17 cellular contexts compared by ENCODE assay signal in genomic region chr19:40013991-40014390, GRCh38. TPM values are rescaled to one million over a fixed set of nuclear protein-coding genes. Genes with fewer than 3 reads are reported as not detected.
A peak's percentile ranks its signal among the peaks of the same experiment; 100 is the strongest.
DNase-seq lines count a peak whose midpoint lies in the region; ATAC-seq, FAIRE-seq and TF ChIP-seq lines count a peak whose summit lies in the region.
"Had no signal": no experiment of that assay in that cellular context is flagged by ENCODE, and none has a peak within 500 bp of the region (broad histone marks: within the 10 kb centered on the region; RNA-seq: fewer than 3 reads in every experiment).

No MANE protein-coding gene starts in this region.

- no peak for TF ChIP-seq EP300 in K562 (IDR thresholded peaks at IDR 0.05; ENCODE audit: low read length)

- H3K79me2 ChIP-seq in K562 (ENCODE audit: control insufficient read depth, insufficient read depth, low read length): no peaks in the 10 kb centered on the region

- H3K4me2 ChIP-seq in K562 (ENCODE audit: insufficient read depth, low read length): no peak overlapping the region
- H3K4me2 ChIP-seq: BLaER1 treated with 17β-estradiol and CSF1 and Interleukin-3, amounts not matched to agents 10 nM and 100 nM had no signal

- BruUV-seq in K562 (replicated peaks; lab: Mats Ljungman, UMichigan): no TSS peak

- H3K27me3 ChIP-seq in liver (ENCODE audit: control insufficient read depth in 4 of 4, insufficient read depth in 4 of 4, low read length in 3 of 4): no peaks in the 10 kb centered on the region
- H3K27me3 ChIP-seq in right lobe of liver: no peaks in the 10 kb centered on the region
- no peaks in the 10 kb centered on the region for H3K27me3 ChIP-seq in K562 (ENCODE audit: control insufficient read depth in 2 of 2, insufficient read depth in 2 of 2, low read length in 2 of 2)
- no peaks in the 10 kb centered on the region for H3K27me3 ChIP-seq in effector memory CD4-positive, alpha-beta T cell (replicated peaks; ENCODE audit: control insufficient read depth, insufficient read depth, low read length, poor library complexity, severe bottlenecking)
- H3K27me3 ChIP-seq: BLaER1 treated with 17β-estradiol and CSF1 and Interleukin-3, amounts not matched to agents 10 nM and 100 nM had no signal

- peaks cover 6% of the 10 kb centered on the region for H3K9me3 Mint-ChIP-seq in endothelial cell (ENCODE audit: unreplicated experiment)
- H3K9me3 Mint-ChIP-seq in activated CD4-positive, alpha-beta T cell treated with anti-CD3 and anti-CD28 coated beads, Interleukin-2, amount 10 ng/mL, durations not matched to agents 7 days and 5 days: peaks cover 64% of the 10 kb centered on the region
- peaks cover 75% of the 10 kb centered on the region for H3K9me3 Mint-ChIP-seq in activated T-helper 2 cell treated with anti-CD3 and anti-CD28 coated beads, Interferon-gamma antibody, Interleukin-2, Interleukin-4, amounts not matched to agents 10 μg/mL and 5 μg/mL and 100 μg/mL, durations not matched to agents 14 hours and 24 hours and 36 hours

- no peak overlapping the region for H3K27ac Mint-ChIP-seq in endothelial cell (ENCODE audit: unreplicated experiment)
- H3K27ac Mint-ChIP-seq in activated CD4-positive, alpha-beta T cell treated with anti-CD3 and anti-CD28 coated beads, Interleukin-2, amount 10 ng/mL, durations not matched to agents 7 days and 5 days: no peak overlapping the region
- no peak overlapping the region for H3K27ac Mint-ChIP-seq in activated T-helper 2 cell treated with anti-CD3 and anti-CD28 coated beads, Interferon-gamma antibody, Interleukin-2, Interleukin-4, amounts not matched to agents 10 μg/mL and 5 μg/mL and 100 μg/mL, durations not matched to agents 14 hours and 24 hours and 36 hours
- H3K27ac Mint-ChIP-seq: CD8-positive, alpha-beta T cell; HFFc6 had no signal

- TF ChIP-seq POLR2A in right lobe of liver (IDR thresholded peaks at IDR 0.05) (no peak), K562 (conservative IDR thresholded peaks at IDR 0.05) (no peak)

- TF ChIP-seq RAD21 in liver (IDR thresholded peaks at IDR 0.05) (no peak), K562 (CRISPR knock-in tag; conservative IDR thresholded peaks at IDR 0.05 in 1 of 2, IDR thresholded peaks at IDR 0.05 in 1 of 2) (no peak)

- no peaks in the 10 kb centered on the region for H4K20me1 ChIP-seq in K562 (replicated peaks; ENCODE audit: control insufficient read depth, insufficient read depth, low read length)
- H4K20me1 ChIP-seq: BLaER1 treated with 17β-estradiol and CSF1 and Interleukin-3, amounts not matched to agents 10 nM and 100 nM had no signal

- H3K4me3 ChIP-seq in liver (ENCODE audit: low read depth in 1 of 3, low read length in 3 of 3) (peak overlapping the region in 2 of 3 donors; percentile 48 to 55), right lobe of liver (no peak overlapping the region), K562 (no peak overlapping the region)
- H3K4me3 ChIP-seq in effector memory CD4-positive, alpha-beta T cell (ENCODE audit: insufficient read depth, low read depth, low read length, poor library complexity, severe bottlenecking): no peak overlapping the region
- H3K4me3 ChIP-seq: HAP-1 had no signal

- H3K9me3 ChIP-seq in liver (ENCODE audit: control insufficient read depth in 4 of 4, low read length in 3 of 4): peaks cover 27 to 74% (median 54%) of the 10 kb centered on the region in 4 donors
- H3K9me3 ChIP-seq in right lobe of liver: peaks cover 0 to 67% (median 23%) of the 10 kb centered on the region in 4 donors
- H3K9me3 ChIP-seq in K562 (replicated peaks; ENCODE audit: control insufficient read depth, insufficient read depth, low read depth, low read length): peaks cover 26% of the 10 kb centered on the region
- H3K9me3 ChIP-seq in effector memory CD4-positive, alpha-beta T cell (ENCODE audit: control insufficient read depth, low read length): peaks cover 20% of the 10 kb centered on the region

- intact Hi-C loops in right lobe of liver (cut with DNase I): no loop called here
- intact Hi-C loops in K562 (cut with micrococcal nuclease): no loop called here
- intact Hi-C loops in activated T-helper 2 cell treated with anti-CD3 and anti-CD28 coated beads, Interferon-gamma antibody, Interleukin-2, Interleukin-4, amounts not matched to agents 10 μg/mL and 5 μg/mL and 100 μg/mL, durations not matched to agents 14 hours and 24 hours and 36 hours (cut with micrococcal nuclease): no loop called here

- H3K36me3 ChIP-seq in liver (ENCODE audit: control insufficient read depth in 4 of 4, insufficient read depth in 3 of 4, low read depth in 1 of 4, low read length in 3 of 4) (peaks cover 1 to 48% (median 40%) of the 10 kb centered on the region in 4 donors), right lobe of liver (peaks cover 0 to 31% (median 8%) of the 10 kb centered on the region in 4 donors), K562 (ENCODE audit: control insufficient read depth, insufficient read depth, low read length) (peaks cover 12% of the 10 kb centered on the region)
- H3K36me3 ChIP-seq in effector memory CD4-positive, alpha-beta T cell (ENCODE audit: control insufficient read depth, insufficient read depth, low read length): peaks cover 6% of the 10 kb centered on the region

- no peaks in the 10 kb centered on the region for H3K4me1 Mint-ChIP-seq in endothelial cell (ENCODE audit: unreplicated experiment)
- H3K4me1 Mint-ChIP-seq in activated CD4-positive, alpha-beta T cell treated with anti-CD3 and anti-CD28 coated beads, Interleukin-2, amount 10 ng/mL, durations not matched to agents 7 days and 5 days: no peaks in the 10 kb centered on the region
- H3K4me1 Mint-ChIP-seq in activated T-helper 2 cell treated with anti-CD3 and anti-CD28 coated beads, Interferon-gamma antibody, Interleukin-2, Interleukin-4, amounts not matched to agents 10 μg/mL and 5 μg/mL and 100 μg/mL, durations not matched to agents 14 hours and 24 hours and 36 hours (ENCODE audit: low read depth): no peaks in the 10 kb centered on the region

- FAIRE-seq in K562 (lab: Jason Lieb, UNC): no peak

- H3K4me1 ChIP-seq in liver (ENCODE audit: control insufficient read depth in 4 of 4, insufficient read depth in 4 of 4, low read length in 3 of 4): no peaks in the 10 kb centered on the region
- H3K4me1 ChIP-seq in right lobe of liver: peaks cover 0 to 3% (median 0%) of the 10 kb centered on the region in 4 donors
- no peaks in the 10 kb centered on the region for H3K4me1 ChIP-seq in K562 (replicated peaks in 1 of 2; ENCODE audit: control insufficient read depth in 2 of 2, insufficient read depth in 2 of 2, low read length in 2 of 2)
- H3K4me1 ChIP-seq in effector memory CD4-positive, alpha-beta T cell (ENCODE audit: control insufficient read depth, insufficient read depth, low read length, poor library complexity, severe bottlenecking): no peaks in the 10 kb centered on the region
- H3K4me1 ChIP-seq: BLaER1 treated with 17β-estradiol and CSF1 and Interleukin-3, amounts not matched to agents 10 nM and 100 nM; HAP-1 had no signal

- H3K27ac ChIP-seq in liver (ENCODE audit: low read depth in 1 of 2, low read length in 2 of 2) (no peak overlapping the region), right lobe of liver (no peak overlapping the region), K562 (ENCODE audit: extremely low read depth, low read depth, low read length) (no peak overlapping the region)
- H3K27ac ChIP-seq in effector memory CD4-positive, alpha-beta T cell (ENCODE audit: insufficient read depth, low read length, poor library complexity, severe bottlenecking): no peak overlapping the region
- H3K27ac ChIP-seq: 22Rv1; BLaER1 treated with 17β-estradiol and CSF1 and Interleukin-3, amounts not matched to agents 10 nM and 100 nM; HL-60 had no signal

- H3K27me3 Mint-ChIP-seq in endothelial cell (ENCODE audit: unreplicated experiment): no peaks in the 10 kb centered on the region
- no peaks in the 10 kb centered on the region for H3K27me3 Mint-ChIP-seq in activated CD4-positive, alpha-beta T cell treated with anti-CD3 and anti-CD28 coated beads, Interleukin-2, amount 10 ng/mL, durations not matched to agents 7 days and 5 days
- no peaks in the 10 kb centered on the region for H3K27me3 Mint-ChIP-seq in activated T-helper 2 cell treated with anti-CD3 and anti-CD28 coated beads, Interferon-gamma antibody, Interleukin-2, Interleukin-4, amounts not matched to agents 10 μg/mL and 5 μg/mL and 100 μg/mL, durations not matched to agents 14 hours and 24 hours and 36 hours (ENCODE audit: low read depth)

- peak overlapping the region; percentile 35 for H3K4me3 Mint-ChIP-seq in endothelial cell (ENCODE audit: unreplicated experiment)
- no peak overlapping the region for H3K4me3 Mint-ChIP-seq in activated CD4-positive, alpha-beta T cell treated with anti-CD3 and anti-CD28 coated beads, Interleukin-2, amount 10 ng/mL, durations not matched to agents 7 days and 5 days
- no peak overlapping the region for H3K4me3 Mint-ChIP-seq in activated T-helper 2 cell treated with anti-CD3 and anti-CD28 coated beads, Interferon-gamma antibody, Interleukin-2, Interleukin-4, amounts not matched to agents 10 μg/mL and 5 μg/mL and 100 μg/mL, durations not matched to agents 14 hours and 24 hours and 36 hours (ENCODE audit: low read depth)
- H3K4me3 Mint-ChIP-seq: CD8-positive, alpha-beta T cell; HFFc6 had no signal

- peaks cover 55% of the 10 kb centered on the region for H3K36me3 Mint-ChIP-seq in endothelial cell (ENCODE audit: low read depth, unreplicated experiment)
- peaks cover 69% of the 10 kb centered on the region for H3K36me3 Mint-ChIP-seq in activated CD4-positive, alpha-beta T cell treated with anti-CD3 and anti-CD28 coated beads, Interleukin-2, amount 10 ng/mL, durations not matched to agents 7 days and 5 days (ENCODE audit: low read depth)
- peaks cover 70% of the 10 kb centered on the region for H3K36me3 Mint-ChIP-seq in activated T-helper 2 cell treated with anti-CD3 and anti-CD28 coated beads, Interferon-gamma antibody, Interleukin-2, Interleukin-4, amounts not matched to agents 10 μg/mL and 5 μg/mL and 100 μg/mL, durations not matched to agents 14 hours and 24 hours and 36 hours (ENCODE audit: low read depth)

- in situ Hi-C loops in K562 (cut with MboI): no loop called here

- ATAC-seq in right lobe of liver (no peak), K562 (no peak)
- ATAC-seq: CD8-positive, alpha-beta T cell had no signal

- H2AFZ ChIP-seq in K562 (ENCODE audit: low read depth, low read length): no peak overlapping the region

- TF ChIP-seq CTCF in liver (IDR thresholded peaks at IDR 0.05; ENCODE audit: low read depth, low read length, missing input control): no peak
- TF ChIP-seq CTCF in right lobe of liver (IDR thresholded peaks at IDR 0.05): no peak
- no peak for TF ChIP-seq CTCF in K562 (IDR thresholded peaks at IDR 0.05 in 2 of 3, conservative IDR thresholded peaks at IDR 0.05 in 1 of 3; ENCODE audit: insufficient read depth in 2 of 3, low read depth in 1 of 3, low read length in 3 of 3)
- no peak for TF ChIP-seq CTCF in endothelial cell (IDR thresholded peaks at IDR 0.05; ENCODE audit: unreplicated experiment)

- H3K9ac ChIP-seq in liver (ENCODE audit: low read depth in 1 of 2, low read length in 2 of 2): no peak overlapping the region
- no peak overlapping the region for H3K9ac ChIP-seq in K562 (ENCODE audit: insufficient read depth in 1 of 2, low read depth in 2 of 2, low read length in 2 of 2)
- H3K9ac ChIP-seq: BLaER1 treated with 17β-estradiol and CSF1 and Interleukin-3, amounts not matched to agents 10 nM and 100 nM had no signal

- 97% methylated on average over 4 of the region's 4 CpGs for WGBS in liver
- WGBS in right lobe of liver (ENCODE audit: insufficient coverage, low coverage, low lambda C conversion rate, missing lambda C conversion rate): 100% methylated on average over 4 of the region's 4 CpGs
- WGBS in K562 (ENCODE audit: insufficient coverage, low coverage, missing lambda C conversion rate): 50% methylated on average over 4 of the region's 4 CpGs

- DNase-seq in right lobe of liver (no peak), K562 (ENCODE audit: extremely low read depth in 1 of 4, low spot score in 3 of 4) (no peak), endothelial cell (ENCODE audit: low spot score) (no peak), NAMALWA (ENCODE audit: low spot score) (no peak)
- DNase-seq in activated CD4-positive, alpha-beta T cell treated with anti-CD3 and anti-CD28 coated beads, Interleukin-2, amount 10 ng/mL, durations not matched to agents 7 days and 5 days: no peak
- DNase-seq in activated T-helper 2 cell treated with anti-CD3 and anti-CD28 coated beads, Interferon-gamma antibody, Interleukin-2, Interleukin-4, amounts not matched to agents 10 μg/mL and 5 μg/mL and 100 μg/mL, durations not matched to agents 14 hours and 24 hours and 36 hours (ENCODE audit: low spot score): no peak
- no peak for DNase-seq in effector memory CD4-positive, alpha-beta T cell
- DNase-seq: Calu3; CD8-positive, alpha-beta T cell; DMS79 treated with DMSO at 0.1 percent for 48 hours; GF-D8; HFFc6 had no signal

- H3K9me1 ChIP-seq in K562 (ENCODE audit: control insufficient read depth, insufficient read depth, low read length): no peaks in the 10 kb centered on the region

- CTCF ChIA-PET in K562 (lab: Yijun Ruan, JAX; ENCODE audit: low intra/inter-chr PET ratio): no interaction called here
- CTCF ChIA-PET in activated CD4-positive, alpha-beta T cell treated with anti-CD3 and anti-CD28 coated beads, Interleukin-2, amount 10 ng/mL, durations not matched to agents 7 days and 5 days (lab: Charles Lee): no interaction called here

- POLR2A ChIA-PET in K562 (lab: Yijun Ruan, JAX): no interaction called here
- POLR2A ChIA-PET in activated CD4-positive, alpha-beta T cell treated with anti-CD3 and anti-CD28 coated beads, Interleukin-2, amount 10 ng/mL, durations not matched to agents 7 days and 5 days (lab: Charles Lee): no interaction called here

RNA-seq across cellular contexts. Expression of gene ZNF546, which starts 17.1 kb away (rescaled TPM):
- total RNA-seq in liver (1 to 10 TPM; 2.3 to 4.9 TPM), right lobe of liver (1 to 10 TPM; 1.5 to 5.4 (median 3.5) TPM), K562 (2014; rRNA removed) (1.1 and 2.2 TPM in 2 replicates), K562 (2014; rRNA removed; fragmentation: Illumina TruSeq; extraction: Trizol) (5.1 and 5.3 TPM in 2 replicates), K562 (2015; rRNA removed; fragmentation: Illumina TruSeq; extraction: Trizol) (3.0 and 4.3 TPM in 2 replicates), K562 (2021) (3.5 and 3.6 TPM in 2 replicates), endothelial cell (ENCODE audit: unreplicated experiment) (4.0 TPM)
- polyA plus RNA-seq in liver (1 to 10 TPM; 1.1 to 2.0 TPM), K562 (2011; rRNA removed) (2.7 and 3.0 TPM in 2 replicates), K562 (2014; fragmentation: Illumina TruSeq; extraction: Trizol) (1.4 and 2.2 TPM in 2 replicates), K562 (2014; fragmentation: Nextera tagmentation; extraction: Ambion mirVana) (1 to 10 TPM; 1.7 to 2.2 TPM), K562 (2014; rRNA removed) (0.73 and 2.4 TPM in 2 replicates)
- 9.2 and 22.4 TPM in 2 replicates for total RNA-seq in K562 (2011; cell fraction: chromatin; rRNA removed; ENCODE audit: low replicate concordance)
- 2.3 and 9.7 TPM in 2 replicates for total RNA-seq in K562 (2011; cell fraction: nucleolus; rRNA removed)
- total RNA-seq in K562 (2011; cell fraction: nucleoplasm; rRNA removed): 8.6 and 9.7 TPM in 2 replicates
- 0.74 and 0.91 TPM in 2 replicates for polyA plus RNA-seq in K562 (2011; cell fraction: cytosol; rRNA removed)
- polyA plus RNA-seq in K562 (2011; cell fraction: nucleus; rRNA removed): 2.4 and 2.9 TPM in 2 replicates
- polyA plus RNA-seq in K562 (2012): 1.4 and 1.6 TPM in 2 replicates
- 8.3 and 15.2 TPM in 2 replicates for polyA minus RNA-seq in K562 (2011; rRNA and poly(A)+ RNA removed)
- polyA minus RNA-seq in K562 (2011; cell fraction: cytosol; rRNA and poly(A)+ RNA removed): 3.0 and 3.1 TPM in 2 replicates
- polyA minus RNA-seq in K562 (2011; cell fraction: nucleus; rRNA and poly(A)+ RNA removed): 5.8 and 11.4 TPM in 2 replicates
- total RNA-seq in activated CD4-positive, alpha-beta T cell treated with anti-CD3 and anti-CD28 coated beads, Interleukin-2, amount 10 ng/mL, durations not matched to agents 7 days and 5 days: 1 to 10 TPM; 6.1 to 8.9 TPM
- total RNA-seq in activated T-helper 2 cell treated with anti-CD3 and anti-CD28 coated beads, Interferon-gamma antibody, Interleukin-2, Interleukin-4, amounts not matched to agents 10 μg/mL and 5 μg/mL and 100 μg/mL, durations not matched to agents 14 hours and 24 hours and 36 hours: 4.6 and 5.2 TPM in 2 replicates

RNA-seq across cellular contexts. Expression of gene ZNF780B, which starts 42.0 kb away (rescaled TPM):
- total RNA-seq in liver (10 to 100 TPM in 1 of 2 donors, 1 to 10 TPM in 1; 7.8 to 18.0 TPM), right lobe of liver (1 to 10 TPM; 3.2 to 9.6 (median 5.8) TPM), K562 (2014; rRNA removed) (3.9 and 8.8 TPM in 2 replicates), K562 (2014; rRNA removed; fragmentation: Illumina TruSeq; extraction: Trizol) (18.4 and 19.4 TPM in 2 replicates), K562 (2015; rRNA removed; fragmentation: Illumina TruSeq; extraction: Trizol) (7.8 and 9.7 TPM in 2 replicates), K562 (2021) (10.9 and 11.2 TPM in 2 replicates), endothelial cell (ENCODE audit: unreplicated experiment) (22.6 TPM)
- polyA plus RNA-seq in liver (1 to 10 TPM; 1.4 to 3.8 TPM), K562 (2011; rRNA removed) (4.4 and 6.0 TPM in 2 replicates), K562 (2014; fragmentation: Illumina TruSeq; extraction: Trizol) (10.5 and 10.9 TPM in 2 replicates), K562 (2014; fragmentation: Nextera tagmentation; extraction: Ambion mirVana) (1 to 10 TPM; 3.9 to 4.0 TPM), K562 (2014; rRNA removed) (6.5 and 9.5 TPM in 2 replicates)
- 39.6 and 67.1 TPM in 2 replicates for total RNA-seq in K562 (2011; cell fraction: chromatin; rRNA removed; ENCODE audit: low replicate concordance)
- total RNA-seq in K562 (2011; cell fraction: nucleolus; rRNA removed): 14.7 and 24.7 TPM in 2 replicates
- 19.2 and 30.7 TPM in 2 replicates for total RNA-seq in K562 (2011; cell fraction: nucleoplasm; rRNA removed)
- polyA plus RNA-seq in K562 (2011; cell fraction: cytosol; rRNA removed): 0.48 and 1.5 TPM in 2 replicates
- polyA plus RNA-seq in K562 (2011; cell fraction: nucleus; rRNA removed): 10.9 and 12.0 TPM in 2 replicates
- polyA plus RNA-seq in K562 (2012): 7.7 and 8.6 TPM in 2 replicates
- polyA minus RNA-seq in K562 (2011; rRNA and poly(A)+ RNA removed): 11.4 and 21.7 TPM in 2 replicates
- 1.2 and 2.3 TPM in 2 replicates for polyA minus RNA-seq in K562 (2011; cell fraction: cytosol; rRNA and poly(A)+ RNA removed)
- 11.4 and 22.7 TPM in 2 replicates for polyA minus RNA-seq in K562 (2011; cell fraction: nucleus; rRNA and poly(A)+ RNA removed)
- total RNA-seq in activated CD4-positive, alpha-beta T cell treated with anti-CD3 and anti-CD28 coated beads, Interleukin-2, amount 10 ng/mL, durations not matched to agents 7 days and 5 days: 10 to 100 TPM; 28.3 to 30.5 TPM
- total RNA-seq in activated T-helper 2 cell treated with anti-CD3 and anti-CD28 coated beads, Interferon-gamma antibody, Interleukin-2, Interleukin-4, amounts not matched to agents 10 μg/mL and 5 μg/mL and 100 μg/mL, durations not matched to agents 14 hours and 24 hours and 36 hours: 19.5 and 20.5 TPM in 2 replicates

RNA-seq across cellular contexts. Expression of gene PSMC4, which starts 43.0 kb away (rescaled TPM):
- total RNA-seq in liver: 10 to 100 TPM; 70.7 to 88.7 TPM
- 10 to 100 TPM; 46.0 to 89.3 TPM for polyA plus RNA-seq in liver
- 100 to 1,000 TPM in 1 of 6 experiments, 10 to 100 TPM in 5; 40.0 to 106 (median 52.5) TPM for total RNA-seq in right lobe of liver
- 46.0 and 82.3 TPM in 2 replicates for total RNA-seq in K562 (2011; cell fraction: chromatin; rRNA removed; ENCODE audit: low replicate concordance)
- 49.2 and 65.9 TPM in 2 replicates for total RNA-seq in K562 (2011; cell fraction: nucleolus; rRNA removed)
- 40.1 and 50.1 TPM in 2 replicates for total RNA-seq in K562 (2011; cell fraction: nucleoplasm; rRNA removed)
- total RNA-seq in K562 (2014; rRNA removed): 142 and 187 TPM in 2 replicates
- 104 and 115 TPM in 2 replicates for total RNA-seq in K562 (2014; rRNA removed; fragmentation: Illumina TruSeq; extraction: Trizol)
- 139 and 143 TPM in 2 replicates for total RNA-seq in K562 (2015; rRNA removed; fragmentation: Illumina TruSeq; extraction: Trizol)
- total RNA-seq in K562 (2021): 146 and 150 TPM in 2 replicates
- polyA plus RNA-seq in K562 (2011; rRNA removed): 45.9 and 69.6 TPM in 2 replicates
- 53.9 and 128 TPM in 2 replicates for polyA plus RNA-seq in K562 (2011; cell fraction: cytosol; rRNA removed)
- 93.8 and 118 TPM in 2 replicates for polyA plus RNA-seq in K562 (2011; cell fraction: nucleus; rRNA removed)
- polyA plus RNA-seq in K562 (2012): 138 and 171 TPM in 2 replicates
- polyA plus RNA-seq in K562 (2014; fragmentation: Illumina TruSeq; extraction: Trizol): 171 and 192 TPM in 2 replicates
- polyA plus RNA-seq in K562 (2014; fragmentation: Nextera tagmentation; extraction: Ambion mirVana): 100 to 1,000 TPM; 380 to 475 TPM
- polyA plus RNA-seq in K562 (2014; rRNA removed): 97.0 and 102 TPM in 2 replicates
- polyA minus RNA-seq in K562 (2011; rRNA and poly(A)+ RNA removed): 26.7 and 28.2 TPM in 2 replicates
- 57.7 and 66.1 TPM in 2 replicates for polyA minus RNA-seq in K562 (2011; cell fraction: cytosol; rRNA and poly(A)+ RNA removed)
- 21.8 and 31.1 TPM in 2 replicates for polyA minus RNA-seq in K562 (2011; cell fraction: nucleus; rRNA and poly(A)+ RNA removed)
- total RNA-seq in endothelial cell (ENCODE audit: unreplicated experiment): 101 TPM
- total RNA-seq in activated CD4-positive, alpha-beta T cell treated with anti-CD3 and anti-CD28 coated beads, Interleukin-2, amount 10 ng/mL, durations not matched to agents 7 days and 5 days: 100 to 1,000 TPM; 108 to 122 TPM
- total RNA-seq in activated T-helper 2 cell treated with anti-CD3 and anti-CD28 coated beads, Interferon-gamma antibody, Interleukin-2, Interleukin-4, amounts not matched to agents 10 μg/mL and 5 μg/mL and 100 μg/mL, durations not matched to agents 14 hours and 24 hours and 36 hours: 169 and 174 TPM in 2 replicates

Comparison
In these comparisons a context has a peak if more than half of its experiments do, and no peak if none do; other contexts are left out.
1. H3K4me3 ChIP-seq: peak in liver (2 of 3); none in right lobe of liver (0 of 3), K562 (single experiment) and effector memory CD4-positive, alpha-beta T cell (single experiment).